ENCODE assay signal across 16 cellular contexts in genomic region chr12:124842800-124843510, GRCh38. TPM values are rescaled to one million over a fixed set of nuclear protein-coding genes. Genes with fewer than 3 reads are reported as not detected.
DNase-seq lines count a peak whose midpoint lies in the region; ATAC-seq and TF ChIP-seq lines count a peak whose summit lies in the region.
"Had no signal": no experiment of that assay in that cellular context is flagged by ENCODE, and none has a peak within 500 bp of the region (broad histone marks: within the 10 kb centered on the region; RNA-seq: fewer than 3 reads in every experiment).

No MANE protein-coding gene starts in this region.

- TF ChIP-seq CTCF in Panc1 (IDR thresholded peaks at IDR 0.05): no peak
- TF ChIP-seq CTCF in dorsolateral prefrontal cortex (IDR thresholded peaks at IDR 0.05 in 54 of 56, conservative IDR thresholded peaks at IDR 0.05 in 2 of 56; ENCODE audit: low read depth in 1 of 56, partially characterized antibody in 56 of 56): no peak
- TF ChIP-seq CTCF in mucosa of descending colon (IDR thresholded peaks at IDR 0.05): no peak
- TF ChIP-seq CTCF in brain microvascular endothelial cell (IDR thresholded peaks at IDR 0.05; ENCODE audit: low read depth, low read length, missing control alignments): no peak

- H3K4me3 ChIP-seq in Panc1 (ENCODE audit: low read depth in 2 of 2, low read length in 2 of 2) (no peak overlapping the region), dorsolateral prefrontal cortex (no peak overlapping the region), mucosa of descending colon (no peak overlapping the region), brain microvascular endothelial cell (ENCODE audit: low read depth, low read length) (no peak overlapping the region)
- H3K4me3 ChIP-seq: body of pancreas, HAP-1 had no signal

- peaks cover 50% of the 10 kb centered on the region for H3K4me1 ChIP-seq in Panc1 (ENCODE audit: control insufficient read depth, insufficient read depth, low read length)
- H3K4me1 ChIP-seq in mucosa of descending colon (ENCODE audit: low read depth): peaks cover 33% of the 10 kb centered on the region
- H3K4me1 ChIP-seq: parathyroid adenoma had no signal

- H3K36me3 ChIP-seq in Panc1 (ENCODE audit: control insufficient read depth, insufficient read depth, low read length) (no peaks in the 10 kb centered on the region), mucosa of descending colon (ENCODE audit: low read depth) (no peaks in the 10 kb centered on the region), brain microvascular endothelial cell (replicated peaks) (no peaks in the 10 kb centered on the region)

- DNase-seq in Panc1 (ENCODE audit: low read depth, low spot score) (no peak), dorsolateral prefrontal cortex (no peak), mucosa of descending colon (peak; percentile 60 to 69 (median 61)), brain microvascular endothelial cell (no peak), SKM-1 (lab: John Stamatoyannopoulos, UW; ENCODE audit: unreplicated experiment) (no peak)
- DNase-seq: activated gamma-delta T cell treated with Interleukin-2 at 50 U/mL for 16 hours; body of pancreas; CD8-positive, alpha-beta memory T cell; GDM1; NCI-H1930; NCI-H748 treated with DMSO at 0.1 percent for 48 hours had no signal

- CTCF ChIA-PET in Panc1 (lab: Charles Lee): no interaction called here

- H3K9me3 ChIP-seq in Panc1 (ENCODE audit: control insufficient read depth, insufficient read depth, low read depth, low read length) (no peaks in the 10 kb centered on the region), mucosa of descending colon (no peaks in the 10 kb centered on the region)
- H3K9me3 ChIP-seq: body of pancreas, HAP-1 had no signal

- in situ Hi-C loops in Panc1 (cut with HindIII; ENCODE audit: low pct_unique_long_range_greater_than_20kb, low sequenced_read_pairs): no loop called here
- in situ Hi-C loops in brain microvascular endothelial cell (cut with HindIII; ENCODE audit: low pct_ligation_motif_present, low sequenced_read_pairs): no loop called here

- TSS peak; percentile 30 for BruUV-seq in Panc1 (replicated peaks; lab: Mats Ljungman, UMichigan)

- intact Hi-C loops in Panc1 (cut with micrococcal nuclease; ENCODE audit: unreplicated experiment): no loop called here
- intact Hi-C loops in dorsolateral prefrontal cortex (cut with DNase I): no loop called here
- intact Hi-C loops in mucosa of descending colon (cut with DNase I, micrococcal nuclease): no loop called here

- POLR2A ChIA-PET in Panc1 (lab: Charles Lee): no interaction called here

- ATAC-seq in Panc1 (no peak), mucosa of descending colon (peak; percentile 51), GM21381 (IDR thresholded peaks at IDR 0.05; ENCODE audit: unreplicated experiment) (no peak)
- ATAC-seq: body of pancreas had no signal

- H3K27me3 ChIP-seq in Panc1 (ENCODE audit: control insufficient read depth, insufficient read depth, low read length) (no peaks in the 10 kb centered on the region), dorsolateral prefrontal cortex (no peaks in the 10 kb centered on the region), brain microvascular endothelial cell (replicated peaks) (no peaks in the 10 kb centered on the region)
- H3K27me3 ChIP-seq: body of pancreas had no signal

- H3K27ac ChIP-seq in Panc1 (ENCODE audit: low read length) (peak overlapping the region; percentile 60), dorsolateral prefrontal cortex (peak overlapping the region in 57 of 59 donors; percentile 3 to 84 (median 70)), temporal lobe (ENCODE audit: low read depth, low read length) (peak overlapping the region; percentile 52), brain microvascular endothelial cell (no peak overlapping the region)
- H3K27ac ChIP-seq: body of pancreas, epithelial cell of prostate, parathyroid adenoma had no signal

RNA-seq across cellular contexts. Expression of gene SCARB1, which starts 20.7 kb away (rescaled TPM):
- total RNA-seq in Panc1 (2021; ENCODE audit: unreplicated experiment): 359 TPM
- 1,007 TPM for polyA plus RNA-seq in Panc1 (2012; ENCODE audit: insufficient read length)
- 100 to 1,000 TPM in 1 of 120 experiments, 10 to 100 TPM in 119; 33.4 to 110 (median 54.7) TPM for total RNA-seq in dorsolateral prefrontal cortex
- total RNA-seq in mucosa of descending colon: 10 to 100 TPM; 23.0 to 55.1 (median 31.2) TPM
- total RNA-seq in temporal lobe: 12.5 TPM

Comparison
In these comparisons a context has a peak if more than half of its experiments do, and no peak if none do; other contexts are left out.
1. DNase-seq: peak in mucosa of descending colon (3 of 3); none in Panc1 (single experiment), dorsolateral prefrontal cortex (0 of 10), brain microvascular endothelial cell (single experiment) and SKM-1 (single experiment).